8 cellular contexts compared by ENCODE assay signal in genomic region chr3:160485931-160486330, GRCh38. TPM values are rescaled to one million over a fixed set of nuclear protein-coding genes. Genes with fewer than 3 reads are reported as not detected.
A peak's percentile ranks its signal among the peaks of the same experiment; 100 is the strongest.
DNase-seq lines count a peak whose midpoint lies in the region; ATAC-seq and TF ChIP-seq lines count a peak whose summit lies in the region.

No MANE protein-coding gene starts in this region.

- no peaks in the 10 kb centered on the region for H3K9me3 Mint-ChIP-seq in IgD-negative memory B cell

- H3K36me3 ChIP-seq in SJCRH30 = no peaks in the 10 kb centered on the region

- no peak for ATAC-seq in HG03521 (IDR thresholded peaks at IDR 0.05; ENCODE audit: unreplicated experiment)

- H3K4me1 Mint-ChIP-seq in IgD-negative memory B cell = peaks cover 0 to 6% (median 0%) of the 10 kb centered on the region in 3 donors

- H3K4me3 ChIP-seq in epithelial cell of proximal tubule (ENCODE audit: low read depth, low read length) = peak overlapping the region; percentile 47
- H3K4me3 ChIP-seq in skin epidermis = peak overlapping the region in 4 of 7 experiments; percentile 7 to 24 (median 19)
- no peak overlapping the region for H3K4me3 ChIP-seq in SJCRH30

- H3K27ac ChIP-seq in skin epidermis (no peak overlapping the region), SJCRH30 (no peak overlapping the region)

- DNase-seq in NOMO-1 treated with DMSO at 0.1 percent for 48 hours (lab: John Stamatoyannopoulos, UW; ENCODE audit: unreplicated experiment) = peak; percentile 21
- no peak for DNase-seq in NOMO-1 (lab: John Stamatoyannopoulos, UW; ENCODE audit: unreplicated experiment in 2 of 2)
- no peak for DNase-seq in epithelial cell of proximal tubule (ENCODE audit: low read depth)
- DNase-seq in Ammon's horn (ENCODE audit: low spot score) = no peak
- no peak for DNase-seq in SJCRH30

- peaks cover 2% of the 10 kb centered on the region for H3K27me3 Mint-ChIP-seq in IgD-negative memory B cell

- no peaks in the 10 kb centered on the region for H3K4me1 ChIP-seq in SJCRH30

- H3K4me3 Mint-ChIP-seq in IgD-negative memory B cell = peak overlapping the region; percentile 43 to 91 (median 74)

- H3K9me3 ChIP-seq in SJCRH30 (replicated peaks) = no peaks in the 10 kb centered on the region

- H3K27ac Mint-ChIP-seq in IgD-negative memory B cell = no peak overlapping the region

- peaks cover 1% of the 10 kb centered on the region for H3K36me3 Mint-ChIP-seq in IgD-negative memory B cell

- no peaks in the 10 kb centered on the region for H3K27me3 ChIP-seq in SJCRH30

- no peak for TF ChIP-seq CTCF in epithelial cell of proximal tubule (conservative IDR thresholded peaks at IDR 0.05; ENCODE audit: low read depth, low read length)

RNA-seq across cellular contexts. Expression of gene TRIM59, which starts 36.3 kb away (rescaled TPM):
- 21.6 TPM for polyA plus RNA-seq in IgD-negative memory B cell
- 33.0 and 49.8 TPM in 2 replicates for total RNA-seq in epithelial cell of proximal tubule
- 39.1 and 39.9 TPM in 2 replicates for total RNA-seq in SJCRH30 (2014; rRNA removed; shearing (Covaris generic))
